12 cellular contexts compared by ENCODE assay signal in genomic region chr6:110664933-110665332, GRCh38.
DNase-seq lines count a peak whose midpoint lies in the region; ATAC-seq and TF ChIP-seq lines count a peak whose summit lies in the region.
"Had no signal": no experiment of that assay in that cellular context is flagged by ENCODE, and none has a peak within 500 bp of the region (broad histone marks: within the 10 kb centered on the region; RNA-seq: fewer than 3 reads in every experiment).

No MANE protein-coding gene starts in this region.

- H3K9ac ChIP-seq in OCI-LY3 (ENCODE audit: low read length) = peak overlapping the region; percentile 61

- H3K9me3 ChIP-seq in OCI-LY3 (ENCODE audit: insufficient read depth, low read length) = no peaks in the 10 kb centered on the region

- no peak for TF ChIP-seq CTCF in OCI-LY3 (IDR thresholded peaks at IDR 0.05; ENCODE audit: low read depth, low read length)

- peak overlapping the region; percentile 73 for H3K4me2 ChIP-seq in OCI-LY3 (ENCODE audit: low read length)

- H3K79me2 ChIP-seq in OCI-LY3 (ENCODE audit: low read length) = no peaks in the 10 kb centered on the region

- H4K20me1 ChIP-seq in OCI-LY3 (ENCODE audit: insufficient read depth, low read length) = no peaks in the 10 kb centered on the region

- peak overlapping the region; percentile 95 for H3K27ac ChIP-seq in OCI-LY3 (ENCODE audit: low read length)
- H3K27ac ChIP-seq: WERI-Rb-1 had no signal

- H2AFZ ChIP-seq in OCI-LY3 (ENCODE audit: low read depth, low read length) = peak overlapping the region; percentile 69

- peak overlapping the region; percentile 31 for H3K4me3 ChIP-seq in OCI-LY3 (ENCODE audit: low read length)

- peaks cover 5% of the 10 kb centered on the region for H3K36me3 ChIP-seq in OCI-LY3 (replicated peaks; ENCODE audit: low read depth, low read length)
- H3K36me3 ChIP-seq: WERI-Rb-1 had no signal

- no peaks in the 10 kb centered on the region for H3K27me3 ChIP-seq in OCI-LY3 (ENCODE audit: low read depth, low read length)

- ATAC-seq in GM21723 (IDR thresholded peaks at IDR 0.05; ENCODE audit: unreplicated experiment) (peak; percentile 72), HG02852 (IDR thresholded peaks at IDR 0.05; ENCODE audit: unreplicated experiment) (no peak), HG02840 (IDR thresholded peaks at IDR 0.05; ENCODE audit: low FRiP score, unreplicated experiment) (no peak), GM21717 (IDR thresholded peaks at IDR 0.05; ENCODE audit: unreplicated experiment) (no peak)

- H3K4me1 ChIP-seq in OCI-LY3 (ENCODE audit: low read length) = peaks cover 21% of the 10 kb centered on the region

- peak; percentile 83 to 85 for DNase-seq in AML-193 (lab: John Stamatoyannopoulos, UW)
- DNase-seq in iris pigment epithelial cell (ENCODE audit: low read depth) = peak; percentile 55
- DNase-seq in activated CD4-positive, CD25-positive, alpha-beta regulatory T cell (lab: John Stamatoyannopoulos, UW) = no peak
- DNase-seq: activated naive CD4-positive, alpha-beta T cell treated with anti-CD3 and anti-CD28 coated beads for 36 hours; effector CD4-positive, alpha-beta T cell; NCI-H748 treated with DMSO at 0.1 percent for 48 hours; WERI-Rb-1 had no signal

Comparison
In these comparisons a context has a peak if more than half of its experiments do, and no peak if none do; other contexts are left out.
1. DNase-seq: peak in AML-193 (2 of 2) and iris pigment epithelial cell (single experiment); none in activated CD4-positive, CD25-positive, alpha-beta regulatory T cell (0 of 4).